In the genomic region with DNA sequence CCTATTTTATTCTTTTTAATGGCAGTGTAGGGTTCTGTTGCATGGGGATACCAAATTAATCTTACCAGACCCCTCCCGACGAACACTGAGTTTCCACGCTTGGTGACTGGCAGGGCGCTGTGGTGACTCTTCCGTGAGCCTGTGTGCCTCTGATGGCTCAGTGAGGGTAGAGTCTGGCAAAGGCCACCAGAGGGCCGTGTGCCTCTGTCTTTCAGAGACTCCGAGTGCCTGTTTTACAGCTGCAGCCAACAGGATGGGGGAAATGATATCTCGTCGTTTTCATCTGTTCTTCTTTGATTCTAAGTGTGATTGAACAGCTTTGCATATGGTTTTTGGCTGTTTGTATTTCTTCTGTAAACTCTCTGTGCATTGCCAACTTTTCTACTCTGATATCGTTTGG, we compare ENCODE assay signal across 7 cellular contexts.
DNase-seq lines count a peak whose midpoint lies in the region; FAIRE-seq and TF ChIP-seq lines count a peak whose summit lies in the region.

No MANE protein-coding gene starts in this region.

- H3K27ac ChIP-seq in kidney (ENCODE audit: low read depth in 2 of 2, low read length in 2 of 2) = no peak overlapping the region

- no peaks in the 10 kb centered on the region for H3K4me1 ChIP-seq in kidney (ENCODE audit: control insufficient read depth in 1 of 2, insufficient read depth in 1 of 2, low read depth in 1 of 2, low read length in 2 of 2)

- H3K4me1 Mint-ChIP-seq in brain = peaks cover 10% of the 10 kb centered on the region

- H3K36me3 Mint-ChIP-seq in brain = peaks cover 60% of the 10 kb centered on the region

- DNase-seq in H4 (ENCODE audit: low spot score) (peak; percentile 32), LHCN-M2 (ENCODE audit: low read depth) (peak; percentile 37), T-helper 1 cell (peak in 3 of 5 donors; percentile 17 to 71 (median 20)), kidney (no peak)
- DNase-seq in stimulated activated CD4-positive, alpha-beta T cell treated with anti-CD3 and anti-CD28 coated beads, Interleukin-4, amount 100 ng/mL, for 1 hour = peak; percentile 35

- no peak overlapping the region for H3K9ac ChIP-seq in kidney (ENCODE audit: low read length in 2 of 2)

- H3K4me3 ChIP-seq in kidney (ENCODE audit: low read length in 2 of 2) = no peak overlapping the region

- H3K27ac Mint-ChIP-seq in brain = peak overlapping the region in 2 of 5 experiments; percentile 46 to 66

- intact Hi-C loops in kidney (cut with DNase I) = no loop called here

- H3K27me3 Mint-ChIP-seq in brain = no peaks in the 10 kb centered on the region

- no peaks in the 10 kb centered on the region for H3K9me3 ChIP-seq in kidney (ENCODE audit: control insufficient read depth in 1 of 2, low read length in 2 of 2)

- H3K36me3 ChIP-seq in kidney (ENCODE audit: control insufficient read depth in 1 of 2, insufficient read depth in 2 of 2, low read length in 2 of 2) = peaks cover 34 to 36% of the 10 kb centered on the region in 2 donors

- H3K9me3 Mint-ChIP-seq in brain = no peaks in the 10 kb centered on the region

- TF ChIP-seq CTCF in GM12874 (IDR thresholded peaks at IDR 0.05; ENCODE audit: insufficient read depth, low read depth, low read length) (peak; percentile 76), brain (conservative IDR thresholded peaks at IDR 0.05) (peak; percentile 68 to 84), kidney (IDR thresholded peaks at IDR 0.05; ENCODE audit: borderline replicate concordance, extremely low read depth, insufficient read depth) (peak; percentile 61)

- FAIRE-seq in kidney (lab: Jason Lieb, UNC) = no peak

- H3K4me3 Mint-ChIP-seq in brain = no peak overlapping the region
